26 cellular contexts compared by ENCODE assay signal in genomic region chr9:127479507-127480081, GRCh38. TPM values are rescaled to one million over a fixed set of nuclear protein-coding genes. Genes with fewer than 3 reads are reported as not detected.
DNase-seq lines count a peak whose midpoint lies in the region; ATAC-seq, FAIRE-seq and TF ChIP-seq lines count a peak whose summit lies in the region.
"Had no signal": no experiment of that assay in that cellular context is flagged by ENCODE, and none has a peak within 500 bp of the region (broad histone marks: within the 10 kb centered on the region; RNA-seq: fewer than 3 reads in every experiment).

No MANE protein-coding gene starts in this region.

- TF ChIP-seq CTCF in RWPE1 (conservative IDR thresholded peaks at IDR 0.05; ENCODE audit: low read depth) (no peak), HepG2 (CRISPR knock-in tag; IDR thresholded peaks at IDR 0.05) (no peak), lower leg skin (IDR thresholded peaks at IDR 0.05) (no peak), gastrocnemius medialis (IDR thresholded peaks at IDR 0.05 in 4 of 5, conservative IDR thresholded peaks at IDR 0.05 in 1 of 5) (no peak)

- H4K20me1 ChIP-seq in HepG2 (ENCODE audit: insufficient read depth, low read length) = 0 out of 2 replicates have a peak, but pooled peaks cover 3% of the 10 kb centered on the region
- H4K20me1 ChIP-seq: BLaER1 had no signal

- DNase-seq in RWPE1 (ENCODE audit: low spot score) (no peak), HepG2 (ENCODE audit: low spot score) (no peak), neuronal stem cell (ENCODE audit: low spot score) (no peak), GM12892 (ENCODE audit: insufficient read length) (no peak), GM12891 (ENCODE audit: insufficient read length, low spot score) (no peak), lower leg skin (ENCODE audit: low spot score in 2 of 2) (no peak), gastrocnemius medialis (no peak)
- DNase-seq: 8988T; ACHN; BE2C; C1 segment of cervical spinal cord; CD4-positive, alpha-beta memory T cell; CD4-positive, CD25-positive, alpha-beta regulatory T cell; CD8-positive, alpha-beta memory T cell; COR-L47; DMS 273 treated with DMSO at 0.1 percent for 48 hours; DMS153; DMS53; DMS79; DND-41; EL; GF-D8 had no signal

- POLR2A ChIA-PET in RWPE1 (lab: Yijun Ruan, JAX; ENCODE audit: low non-redundant PET) (no interaction called here), HepG2 (lab: Yijun Ruan, JAX) (no interaction called here)

- no TSS peak for BruUV-seq in HepG2 (replicated peaks; lab: Mats Ljungman, UMichigan)

- H3K14ac ChIP-seq in neuronal stem cell (ENCODE audit: low read length) = no peak overlapping the region

- peaks cover 9 to 44% of the 10 kb centered on the region in 2 experiments; a peak in 4 of 5 replicates for H3K36me3 ChIP-seq in HepG2 (replicated peaks in 1 of 2; ENCODE audit: control insufficient read depth in 1 of 2, insufficient read depth in 2 of 2, low read length in 2 of 2)
- peaks cover 9 to 40% of the 10 kb centered on the region in 2 donors for H3K36me3 ChIP-seq in neuronal stem cell (replicated peaks in 1 of 2; ENCODE audit: control insufficient read depth in 2 of 2, insufficient read depth in 2 of 2, low read length in 2 of 2)
- peaks cover 3 to 60% of the 10 kb centered on the region in 2 donors for H3K36me3 ChIP-seq in gastrocnemius medialis

- CTCF ChIA-PET in RWPE1 (lab: Yijun Ruan, JAX) = interaction anchor here (0.5 to 1.4 kb wide), 4 partner anchors 22 to 111 kb away, joined by 3 to 5 read pairs (median 4); no protein-coding TSS in a partner anchor
- CTCF ChIA-PET in HepG2 (lab: Yijun Ruan, JAX; ENCODE audit: low intra/inter-chr PET ratio, low total read pairs) = no interaction called here

- no peak overlapping the region for H3K4me3 ChIP-seq in HepG2 (replicated peaks in 1 of 3; ENCODE audit: insufficient read depth in 1 of 3, low read depth in 2 of 3, low read length in 3 of 3)
- no peak overlapping the region for H3K4me3 ChIP-seq in neuronal stem cell (ENCODE audit: low read length in 2 of 2)
- H3K4me3 ChIP-seq in lower leg skin (ENCODE audit: low read depth, poor library complexity, severe bottlenecking) = no peak overlapping the region
- H3K4me3 ChIP-seq in gastrocnemius medialis = no peak overlapping the region
- H3K4me3 ChIP-seq: BLaER1 had no signal

- H3K27ac ChIP-seq in RWPE1 (peak overlapping the region; percentile 9), HepG2 (ENCODE audit: extremely low read length, insufficient read depth, low read length) (no peak overlapping the region), neuronal stem cell (replicated peaks; ENCODE audit: low read length) (no peak overlapping the region), gastrocnemius medialis (no peak overlapping the region)
- H3K27ac ChIP-seq: BLaER1 had no signal

- WGBS in HepG2 (ENCODE audit: low lambda C conversion rate) = 91% methylated on average over 14 of the region's 17 CpGs
- WGBS in neuronal stem cell (ENCODE audit: extremely low coverage in 2 of 2, insufficient read length in 2 of 2, insufficient replicate concordance in 1 of 2), 2 donors = no CpG with 5 or more reads among the region's 17 CpGs
- whole genome bisulfite sequencing in lower leg skin, 2 donors = 85 to 93% methylated on average over 17 of the region's 17 CpGs

- no peaks in the 10 kb centered on the region for H3K9me3 ChIP-seq in HepG2 (ENCODE audit: low read length)
- H3K9me3 ChIP-seq in neuronal stem cell (replicated peaks in 1 of 2; ENCODE audit: control insufficient read depth in 2 of 2, insufficient read depth in 1 of 2, low read depth in 1 of 2, low read length in 2 of 2) = no peaks in the 10 kb centered on the region
- no peaks in the 10 kb centered on the region for H3K9me3 ChIP-seq in gastrocnemius medialis
- H3K9me3 ChIP-seq: BE2C, BLaER1 had no signal

- ATAC-seq in HepG2 (no peak), gastrocnemius medialis (no peak)

- H2AFZ ChIP-seq in HepG2 (ENCODE audit: low read length) = no peak overlapping the region
- no peak overlapping the region for H2AFZ ChIP-seq in neuronal stem cell (ENCODE audit: low read length)

- no peaks in the 10 kb centered on the region for H3K79me1 ChIP-seq in neuronal stem cell (ENCODE audit: low read depth, low read length)

- TF ChIP-seq EP300 in HepG2 (IDR thresholded peaks at IDR 0.05; ENCODE audit: low read depth in 2 of 2, low read length in 2 of 2) = no peak
- TF ChIP-seq EP300 in HepG2 (CRISPR knock-in tag; IDR thresholded peaks at IDR 0.05; ENCODE audit: borderline replicate concordance) = no peak

- no peak overlapping the region for H3K4ac ChIP-seq in neuronal stem cell (ENCODE audit: low read length)

- TF ChIP-seq RAD21 in HepG2 (CRISPR knock-in tag; IDR thresholded peaks at IDR 0.05) = no peak

- H2BK12ac ChIP-seq in neuronal stem cell (ENCODE audit: low read length) = no peak overlapping the region

- no peak overlapping the region for H4K91ac ChIP-seq in neuronal stem cell (ENCODE audit: low read depth, low read length, poor library complexity)

- H2AK5ac ChIP-seq in neuronal stem cell (ENCODE audit: low read depth, low read length) = no peak overlapping the region

- FAIRE-seq in HepG2 (lab: Jason Lieb, UNC) (no peak), GM12892 (lab: Jason Lieb, UNC) (no peak), GM12891 (lab: Jason Lieb, UNC) (no peak)
- FAIRE-seq: A204.1, G401.6, GM19239 had no signal

- H3K79me2 ChIP-seq in HepG2 (ENCODE audit: insufficient read depth, low read length) = no peaks in the 10 kb centered on the region

- no peak overlapping the region for H4K8ac ChIP-seq in neuronal stem cell (ENCODE audit: low read depth, low read length)

- no peaks in the 10 kb centered on the region for H3K4me1 ChIP-seq in HepG2 (ENCODE audit: insufficient read depth, low read length)
- no peaks in the 10 kb centered on the region for H3K4me1 ChIP-seq in neuronal stem cell (ENCODE audit: control insufficient read depth in 2 of 2, insufficient read depth in 1 of 2, low read depth in 1 of 2, low read length in 2 of 2)
- no peaks in the 10 kb centered on the region for H3K4me1 ChIP-seq in gastrocnemius medialis
- H3K4me1 ChIP-seq: BE2C, BLaER1 had no signal

- no peak overlapping the region for H2BK120ac ChIP-seq in neuronal stem cell (ENCODE audit: low read depth, low read length)

- H3K4me2 ChIP-seq in HepG2 (ENCODE audit: low read depth, low read length) (no peak overlapping the region), neuronal stem cell (ENCODE audit: insufficient read depth, low read length, poor library complexity, severe bottlenecking) (no peak overlapping the region)
- H3K4me2 ChIP-seq: BLaER1 had no signal

- no peaks in the 10 kb centered on the region for H3K27me3 ChIP-seq in HepG2 (ENCODE audit: control insufficient read depth in 1 of 2, insufficient read depth in 2 of 2, low read length in 2 of 2)
- no peaks in the 10 kb centered on the region for H3K27me3 ChIP-seq in neuronal stem cell (ENCODE audit: control insufficient read depth in 3 of 3, insufficient read depth in 3 of 3, low read depth in 1 of 3, low read length in 3 of 3)
- H3K27me3 ChIP-seq in gastrocnemius medialis = no peaks in the 10 kb centered on the region
- H3K27me3 ChIP-seq: BE2C, BLaER1 had no signal

- H3K23ac ChIP-seq in neuronal stem cell (ENCODE audit: low read depth, low read length, poor library complexity) = no peak overlapping the region

- no peak overlapping the region for H2BK15ac ChIP-seq in neuronal stem cell (ENCODE audit: low read length)

- in situ Hi-C loops in HepG2 (cut with HindIII; ENCODE audit: extremely low pct_ligation_motif_present, low pct_unique_long_range_greater_than_20kb) = no loop called here
- in situ Hi-C loops in gastrocnemius medialis (cut with MboI; ENCODE audit: low sequenced_read_pairs in 4 of 4) = no loop called here

- intact Hi-C loops in HepG2 (cut with micrococcal nuclease; ENCODE audit: unreplicated experiment) (no loop called here), lower leg skin (cut with DNase I; ENCODE audit: low total_unique reads) (no loop called here), gastrocnemius medialis (cut with DNase I; ENCODE audit: low total_unique reads) (no loop called here)

- no peak for TF ChIP-seq POLR2A in HepG2 (IDR thresholded peaks at IDR 0.05; ENCODE audit: insufficient read depth in 1 of 2, low read depth in 2 of 2, low read length in 2 of 2)
- no peak for TF ChIP-seq POLR2A in GM12892 (IDR thresholded peaks at IDR 0.05; ENCODE audit: low read depth, low read length)
- no peak for TF ChIP-seq POLR2A in GM12891 (IDR thresholded peaks at IDR 0.05; ENCODE audit: low read depth, low read length)
- TF ChIP-seq POLR2A in lower leg skin (IDR thresholded peaks at IDR 0.05) = no peak
- no peak for TF ChIP-seq POLR2A in gastrocnemius medialis (IDR thresholded peaks at IDR 0.05)

- H3K18ac ChIP-seq in neuronal stem cell (ENCODE audit: low read length) = no peak overlapping the region

- H3K9ac ChIP-seq in HepG2 (ENCODE audit: insufficient read depth, low read depth, low read length) (no peak overlapping the region), neuronal stem cell (ENCODE audit: low read depth, low read length, poor library complexity) (peak overlapping the region; percentile 60)
- H3K9ac ChIP-seq: BLaER1 had no signal

- H2BK5ac ChIP-seq in neuronal stem cell (ENCODE audit: low read length) = peak overlapping the region; percentile 39

RNA-seq across cellular contexts. Expression of gene LRSAM1, which starts 28.3 kb away (rescaled TPM):
- total RNA-seq in HepG2 (2016; rRNA removed; fragmentation: Illumina TruSeq; extraction: Trizol) = 4.6 and 8.7 TPM in 2 replicates
- 1.5 and 1.7 TPM in 2 replicates for total RNA-seq in HepG2 (2016; cell fraction: cytosol; rRNA removed; fragmentation: Illumina TruSeq; extraction: Trizol; ENCODE audit: low read depth)
- total RNA-seq in HepG2 (2016; cell fraction: insoluble cytoplasmic fraction; rRNA removed; fragmentation: Illumina TruSeq; extraction: Trizol) = 4.2 and 9.8 TPM in 2 replicates
- 3.2 and 4.0 TPM in 2 replicates for total RNA-seq in HepG2 (2016; cell fraction: membrane; rRNA removed; fragmentation: Illumina TruSeq; extraction: Trizol)
- total RNA-seq in HepG2 (2016; cell fraction: nucleus; rRNA removed; fragmentation: Illumina TruSeq; extraction: Trizol) = 9.5 and 16.9 TPM in 2 replicates
- polyA plus RNA-seq in HepG2 (2011; rRNA removed) = 10.2 and 12.2 TPM in 2 replicates
- polyA plus RNA-seq in HepG2 (2011; cell fraction: cytosol; rRNA removed) = 4.1 and 5.2 TPM in 2 replicates
- polyA plus RNA-seq in HepG2 (2011; cell fraction: nucleus; rRNA removed) = 68.4 and 76.1 TPM in 2 replicates
- 10.0 and 14.6 TPM in 2 replicates for polyA plus RNA-seq in HepG2 (2012)
- 1.2 and 1.5 TPM in 2 replicates for polyA plus RNA-seq in HepG2 (2016; cell fraction: cytosol; fragmentation: Illumina TruSeq; extraction: Trizol; ENCODE audit: low read depth)
- polyA plus RNA-seq in HepG2 (2016; cell fraction: insoluble cytoplasmic fraction; fragmentation: Illumina TruSeq; extraction: Trizol; ENCODE audit: low read depth) = 5.4 and 6.9 TPM in 2 replicates
- polyA plus RNA-seq in HepG2 (2016; cell fraction: membrane; fragmentation: Illumina TruSeq; extraction: Trizol; ENCODE audit: low read depth) = 1.2 and 2.1 TPM in 2 replicates
- 21.9 and 22.1 TPM in 2 replicates for polyA plus RNA-seq in HepG2 (2016; cell fraction: nucleus; fragmentation: Illumina TruSeq; extraction: Trizol; ENCODE audit: insufficient read depth, low read depth)
- 7.6 and 11.4 TPM in 2 replicates for polyA minus RNA-seq in HepG2 (2011; rRNA and poly(A)+ RNA removed; ENCODE audit: low replicate concordance)
- 4.2 and 4.4 TPM in 2 replicates for polyA minus RNA-seq in HepG2 (2011; cell fraction: cytosol; rRNA and poly(A)+ RNA removed)
- 25.4 and 32.1 TPM in 2 replicates for polyA minus RNA-seq in HepG2 (2011; cell fraction: nucleus; rRNA and poly(A)+ RNA removed)
- polyA plus RNA-seq in neuronal stem cell (2013, experiment 1 of 2) = 7.6 TPM
- 7.2 TPM for polyA plus RNA-seq in neuronal stem cell (2013, experiment 2 of 2)
- polyA plus RNA-seq in GM12892 (2012; ENCODE audit: missing spikeins) = 11.2 TPM
- polyA plus RNA-seq in GM12891 (2012; ENCODE audit: low read depth, missing spikeins) = 13.1 TPM
- 10 to 100 TPM; 37.9 to 47.9 (median 41.9) TPM for total RNA-seq in lower leg skin
- total RNA-seq in gastrocnemius medialis = 10 to 100 TPM; 10.2 to 17.3 (median 16.1) TPM

RNA-seq across cellular contexts. Expression of gene RPL12, which starts 28.4 kb away (rescaled TPM):
- 1,551 and 1,660 TPM in 2 replicates for total RNA-seq in HepG2 (2016; rRNA removed; fragmentation: Illumina TruSeq; extraction: Trizol)
- total RNA-seq in HepG2 (2016; cell fraction: cytosol; rRNA removed; fragmentation: Illumina TruSeq; extraction: Trizol; ENCODE audit: low read depth) = 6,549 and 6,971 TPM in 2 replicates
- total RNA-seq in HepG2 (2016; cell fraction: insoluble cytoplasmic fraction; rRNA removed; fragmentation: Illumina TruSeq; extraction: Trizol) = 1,601 and 1,648 TPM in 2 replicates
- total RNA-seq in HepG2 (2016; cell fraction: membrane; rRNA removed; fragmentation: Illumina TruSeq; extraction: Trizol) = 4,907 and 5,180 TPM in 2 replicates
- 525 and 558 TPM in 2 replicates for total RNA-seq in HepG2 (2016; cell fraction: nucleus; rRNA removed; fragmentation: Illumina TruSeq; extraction: Trizol)
- 2,097 and 2,590 TPM in 2 replicates for polyA plus RNA-seq in HepG2 (2011; rRNA removed)
- polyA plus RNA-seq in HepG2 (2011; cell fraction: cytosol; rRNA removed) = 3,919 and 3,963 TPM in 2 replicates
- polyA plus RNA-seq in HepG2 (2011; cell fraction: nucleus; rRNA removed) = 619 and 713 TPM in 2 replicates
- 2,179 and 2,497 TPM in 2 replicates for polyA plus RNA-seq in HepG2 (2012)
- polyA plus RNA-seq in HepG2 (2016; cell fraction: cytosol; fragmentation: Illumina TruSeq; extraction: Trizol; ENCODE audit: low read depth) = 11,205 and 11,665 TPM in 2 replicates
- 2,434 and 2,480 TPM in 2 replicates for polyA plus RNA-seq in HepG2 (2016; cell fraction: insoluble cytoplasmic fraction; fragmentation: Illumina TruSeq; extraction: Trizol; ENCODE audit: low read depth)
- polyA plus RNA-seq in HepG2 (2016; cell fraction: membrane; fragmentation: Illumina TruSeq; extraction: Trizol; ENCODE audit: low read depth) = 6,884 and 7,463 TPM in 2 replicates
- polyA plus RNA-seq in HepG2 (2016; cell fraction: nucleus; fragmentation: Illumina TruSeq; extraction: Trizol; ENCODE audit: insufficient read depth, low read depth) = 1,156 and 1,223 TPM in 2 replicates
- 706 and 1,371 TPM in 2 replicates for polyA minus RNA-seq in HepG2 (2011; rRNA and poly(A)+ RNA removed; ENCODE audit: low replicate concordance)
- polyA minus RNA-seq in HepG2 (2011; cell fraction: cytosol; rRNA and poly(A)+ RNA removed) = 461 and 478 TPM in 2 replicates
- polyA minus RNA-seq in HepG2 (2011; cell fraction: nucleus; rRNA and poly(A)+ RNA removed) = 198 and 299 TPM in 2 replicates
- 3,244 TPM for polyA plus RNA-seq in neuronal stem cell (2013, experiment 1 of 2)
- 3,233 TPM for polyA plus RNA-seq in neuronal stem cell (2013, experiment 2 of 2)
- polyA plus RNA-seq in GM12892 (2012; ENCODE audit: missing spikeins) = 4,522 TPM
- polyA plus RNA-seq in GM12891 (2012; ENCODE audit: low read depth, missing spikeins) = 4,932 TPM
- 1,000 to 10,000 TPM; 2,461 to 2,856 (median 2,671) TPM for total RNA-seq in lower leg skin
- total RNA-seq in gastrocnemius medialis = 1,000 to 10,000 TPM; 1,654 to 2,251 (median 1,749) TPM

RNA-seq across cellular contexts. Expression of gene ZNF79, which starts 55.4 kb away (rescaled TPM):
- total RNA-seq in HepG2 (2016; rRNA removed; fragmentation: Illumina TruSeq; extraction: Trizol) = 7.3 and 8.1 TPM in 2 replicates
- 3.1 and 3.7 TPM in 2 replicates for total RNA-seq in HepG2 (2016; cell fraction: cytosol; rRNA removed; fragmentation: Illumina TruSeq; extraction: Trizol; ENCODE audit: low read depth)
- total RNA-seq in HepG2 (2016; cell fraction: insoluble cytoplasmic fraction; rRNA removed; fragmentation: Illumina TruSeq; extraction: Trizol) = 7.1 and 8.1 TPM in 2 replicates
- total RNA-seq in HepG2 (2016; cell fraction: membrane; rRNA removed; fragmentation: Illumina TruSeq; extraction: Trizol) = 5.0 and 6.4 TPM in 2 replicates
- 6.5 and 7.4 TPM in 2 replicates for total RNA-seq in HepG2 (2016; cell fraction: nucleus; rRNA removed; fragmentation: Illumina TruSeq; extraction: Trizol)
- polyA plus RNA-seq in HepG2 (2011; rRNA removed) = 3.7 and 4.0 TPM in 2 replicates
- polyA plus RNA-seq in HepG2 (2011; cell fraction: cytosol; rRNA removed) = 2.4 and 2.7 TPM in 2 replicates
- 6.0 and 7.5 TPM in 2 replicates for polyA plus RNA-seq in HepG2 (2011; cell fraction: nucleus; rRNA removed)
- 2.6 and 3.2 TPM in 2 replicates for polyA plus RNA-seq in HepG2 (2012)
- 0.52 and 0.70 TPM in 2 replicates for polyA plus RNA-seq in HepG2 (2016; cell fraction: cytosol; fragmentation: Illumina TruSeq; extraction: Trizol; ENCODE audit: low read depth)
- 4.7 TPM in 2 replicates for polyA plus RNA-seq in HepG2 (2016; cell fraction: insoluble cytoplasmic fraction; fragmentation: Illumina TruSeq; extraction: Trizol; ENCODE audit: low read depth)
- polyA plus RNA-seq in HepG2 (2016; cell fraction: membrane; fragmentation: Illumina TruSeq; extraction: Trizol; ENCODE audit: low read depth) = 1.3 and 1.4 TPM in 2 replicates
- polyA plus RNA-seq in HepG2 (2016; cell fraction: nucleus; fragmentation: Illumina TruSeq; extraction: Trizol; ENCODE audit: insufficient read depth, low read depth) = 8.9 and 9.1 TPM in 2 replicates
- polyA minus RNA-seq in HepG2 (2011; rRNA and poly(A)+ RNA removed; ENCODE audit: low replicate concordance) = 6.0 and 28.4 TPM in 2 replicates
- polyA minus RNA-seq in HepG2 (2011; cell fraction: cytosol; rRNA and poly(A)+ RNA removed) = 3.7 and 4.2 TPM in 2 replicates
- 7.9 and 11.3 TPM in 2 replicates for polyA minus RNA-seq in HepG2 (2011; cell fraction: nucleus; rRNA and poly(A)+ RNA removed)
- polyA plus RNA-seq in neuronal stem cell (2013, experiment 1 of 2) = 3.2 TPM
- 3.3 TPM for polyA plus RNA-seq in neuronal stem cell (2013, experiment 2 of 2)
- 4.2 TPM for polyA plus RNA-seq in GM12892 (2012; ENCODE audit: missing spikeins)
- polyA plus RNA-seq in GM12891 (2012; ENCODE audit: low read depth, missing spikeins) = 4.2 TPM
- 10 to 100 TPM in 1 of 4 donors, 1 to 10 TPM in 3; 9.2 to 12.1 (median 9.8) TPM for total RNA-seq in lower leg skin
- total RNA-seq in gastrocnemius medialis = 1 to 10 TPM; 3.9 to 9.3 (median 6.4) TPM
